In genomic region chr2:197240018-197240712, GRCh38 we compare ENCODE assay signal across 1 cellular context.
TF ChIP-seq lines count a peak whose summit lies in the region.

No MANE protein-coding gene starts in this region.

TF ChIP-seq in HepG2, 621 proteins besides CTCF, POLR2A, EP300 and RAD21 (continued from another document):
- TF ChIP-seq GRHL1 (CRISPR knock-in tag; conservative IDR thresholded peaks at IDR 0.05) (no peak), BHLHE40 (IDR thresholded peaks at IDR 0.05; ENCODE audit: low read length) (no peak), ZBTB7B (CRISPR knock-in tag; IDR thresholded peaks at IDR 0.05) (no peak), SKIL (CRISPR knock-in tag; IDR thresholded peaks at IDR 0.05; ENCODE audit: borderline replicate concordance) (no peak), ZNF331 (CRISPR knock-in tag; IDR thresholded peaks at IDR 0.05) (no peak), RFX1 (IDR thresholded peaks at IDR 0.05) (no peak), ZNF282 (IDR thresholded peaks at IDR 0.05; ENCODE audit: partially characterized antibody) (no peak), ZBTB38 (CRISPR knock-in tag; IDR thresholded peaks at IDR 0.05) (no peak), ZNF235 (CRISPR knock-in tag; IDR thresholded peaks at IDR 0.05; ENCODE audit: borderline replicate concordance) (no peak), ZBTB3 (CRISPR knock-in tag; IDR thresholded peaks at IDR 0.05; ENCODE audit: borderline replicate concordance, low read depth) (no peak), NCOA1 (CRISPR knock-in tag; IDR thresholded peaks at IDR 0.05) (no peak)
